ENCODE assay signal across 7 cellular contexts in genomic region chr12:101773560-101774206, GRCh38. TPM values are rescaled to one million over a fixed set of nuclear protein-coding genes. Genes with fewer than 3 reads are reported as not detected.
DNase-seq lines count a peak whose midpoint lies in the region; ATAC-seq, FAIRE-seq and TF ChIP-seq lines count a peak whose summit lies in the region.

No MANE protein-coding gene starts in this region.

- peak; percentile 91 to 99 (median 94) for TF ChIP-seq CTCF in body of pancreas (IDR thresholded peaks at IDR 0.05)

- FAIRE-seq in GM12891 (lab: Jason Lieb, UNC) (peak; percentile 96), TTC549 (lab: Jason Lieb, UNC) (peak; percentile 89)

- H3K27me3 ChIP-seq in body of pancreas: no peaks in the 10 kb centered on the region

- DNase-seq in GM12891 (ENCODE audit: insufficient read length, low spot score): peak; percentile 40
- peak; percentile 10 to 32 for DNase-seq in NCI-H1930 (lab: John Stamatoyannopoulos, UW)
- peak; percentile 63 to 73 (median 66) for DNase-seq in body of pancreas
- peak; percentile 77 for DNase-seq in iPS-NIHi11 (ENCODE audit: low spot score)
- DNase-seq in stimulated activated CD4-positive, alpha-beta T cell treated with anti-CD3 and anti-CD28 coated beads, Interleukin-12 subunit alpha, Interleukin-12 subunit beta, amount 100 ng/mL, for 48 hours (ENCODE audit: low read depth in 2 of 3, low spot score in 1 of 3): peak; percentile 30 to 62 (median 46)

- peak; percentile 80 for ATAC-seq in HG02798 (IDR thresholded peaks at IDR 0.05; ENCODE audit: poor library complexity, unreplicated experiment)
- peak; percentile 88 for ATAC-seq in body of pancreas

- WGBS in body of pancreas, 2 donors: 63 to 66% methylated on average over 3 of the region's 3 CpGs

- H3K4me1 ChIP-seq in body of pancreas: no peaks in the 10 kb centered on the region

- TF ChIP-seq POLR2A in GM12891 (IDR thresholded peaks at IDR 0.05; ENCODE audit: low read depth, low read length): no peak
- no peak for TF ChIP-seq POLR2A in body of pancreas (IDR thresholded peaks at IDR 0.05)

- peaks cover 0 to 2% of the 10 kb centered on the region in 2 donors for H3K36me3 ChIP-seq in body of pancreas (replicated peaks in 1 of 2; ENCODE audit: insufficient read depth in 1 of 2, low read depth in 2 of 2)

- intact Hi-C loops in body of pancreas (cut with DNase I): no loop called here

- no peak overlapping the region for H3K4me3 ChIP-seq in body of pancreas

- H3K9me3 ChIP-seq in body of pancreas: no peaks in the 10 kb centered on the region

- H3K27ac ChIP-seq in body of pancreas: no peak overlapping the region

TF ChIP-seq in GM12891, 5 proteins besides CTCF, POLR2A, EP300 and RAD21:
- no peak for TF ChIP-seq PAX5 (IDR thresholded peaks at IDR 0.05; ENCODE audit: insufficient read depth, low read length, severe bottlenecking)
- no peak for TF ChIP-seq POLR2AphosphoS5 (IDR thresholded peaks at IDR 0.05; ENCODE audit: low read depth, low read length)
- 0 out of 2 replicates have a peak, but pooled peaks have one; percentile 5 for TF ChIP-seq SPI1 (IDR thresholded peaks at IDR 0.05; ENCODE audit: low read depth, low read length)

RNA-seq across cellular contexts. Expression of gene SYCP3, which starts 34.4 kb away (rescaled TPM):
- polyA plus RNA-seq in GM12891 (2012; ENCODE audit: low read depth, missing spikeins): 0.31 TPM
- total RNA-seq in body of pancreas: under 1 TPM in 1 of 2 donors, not detected in 1; 0.26 TPM

RNA-seq across cellular contexts. Expression of gene GNPTAB, which starts 57.1 kb away (rescaled TPM):
- 12.4 TPM for polyA plus RNA-seq in GM12891 (2012; ENCODE audit: low read depth, missing spikeins)
- 10 to 100 TPM; 15.5 to 27.2 TPM for total RNA-seq in body of pancreas

Comparison
In these comparisons a context has a peak if more than half of its experiments do, and no peak if none do; other contexts are left out.
1. DNase-seq: peak in every context shown above with its lines; median percentile 77 in iPS-NIHi11; 66 in body of pancreas; 46 in stimulated activated CD4-positive, alpha-beta T cell treated with anti-CD3 and anti-CD28 coated beads, Interleukin-12 subunit alpha, Interleukin-12 subunit beta, amount 100 ng/mL, for 48 hours; 40 in GM12891; 21 in NCI-H1930.